ENCODE assay signal across 19 cellular contexts in the genomic region with DNA sequence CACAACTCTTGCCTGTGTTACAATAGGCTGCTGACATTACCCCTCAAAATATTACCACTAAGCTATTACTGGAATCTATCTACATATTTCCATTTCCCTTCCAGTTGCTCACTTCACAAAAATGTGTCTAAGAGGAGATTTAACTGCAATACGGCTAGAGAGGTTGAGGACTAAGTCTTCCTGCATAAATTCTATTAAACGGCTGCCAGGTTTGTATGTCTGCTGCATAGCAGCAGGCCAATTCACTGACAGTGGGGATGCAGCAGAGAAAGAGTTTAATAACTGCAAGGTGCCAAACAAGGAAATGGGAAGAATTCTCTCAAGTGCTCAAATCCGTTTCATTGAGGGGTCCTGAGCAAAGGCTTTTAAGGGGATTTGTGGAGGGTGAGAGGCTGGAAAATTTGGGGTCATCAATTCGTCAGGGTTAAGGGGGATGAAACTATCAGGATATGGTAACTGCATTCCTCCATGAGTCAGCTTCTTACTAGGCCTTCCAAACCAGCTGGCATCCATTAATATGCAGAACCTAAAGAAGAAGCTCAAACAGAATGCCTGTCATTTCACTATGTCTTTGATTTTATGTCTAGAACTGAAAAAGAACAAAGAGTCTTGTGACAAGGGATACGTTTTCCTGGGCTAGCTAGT.
DNase-seq lines count a peak whose midpoint lies in the region; ATAC-seq and TF ChIP-seq lines count a peak whose summit lies in the region.
"Had no signal": no experiment of that assay in that cellular context is flagged by ENCODE, and none has a peak within 500 bp of the region (broad histone marks: within the 10 kb centered on the region; RNA-seq: fewer than 3 reads in every experiment).

No MANE protein-coding gene starts in this region.

- no peak overlapping the region for H2AFZ ChIP-seq in fibroblast of lung (ENCODE audit: low read length)

- H3K36me3 ChIP-seq in fibroblast of lung (ENCODE audit: control insufficient read depth, insufficient read depth, low read length), result no peaks in the 10 kb centered on the region
- H3K36me3 ChIP-seq: esophagus muscularis mucosa, left lung, thyroid gland had no signal

- no peaks in the 10 kb centered on the region for H3K9me3 ChIP-seq in fibroblast of lung (ENCODE audit: control insufficient read depth, insufficient read depth, low read depth, low read length)
- H3K9me3 ChIP-seq: esophagus muscularis mucosa, thyroid gland had no signal

- H3K9ac ChIP-seq in fibroblast of lung (ENCODE audit: insufficient read depth, low read length), result no peak overlapping the region

- no peaks in the 10 kb centered on the region for H4K20me1 ChIP-seq in fibroblast of lung (ENCODE audit: control insufficient read depth, extremely low read depth, insufficient read depth, low read length)

- no peak for ATAC-seq in HG02938 (IDR thresholded peaks at IDR 0.05; ENCODE audit: unreplicated experiment)
- ATAC-seq: left lung had no signal

- no peak for TF ChIP-seq CTCF in fibroblast of lung (conservative IDR thresholded peaks at IDR 0.05 in 1 of 2, IDR thresholded peaks at IDR 0.05 in 1 of 2; ENCODE audit: low read depth in 1 of 2, low read length in 2 of 2)

- H3K27me3 ChIP-seq in fibroblast of lung (ENCODE audit: control insufficient read depth, insufficient read depth, low read length), result no peaks in the 10 kb centered on the region
- H3K27me3 ChIP-seq: esophagus muscularis mucosa, left lung, thyroid gland had no signal

- H3K79me2 ChIP-seq in fibroblast of lung (ENCODE audit: control insufficient read depth, insufficient read depth, low read length), result no peaks in the 10 kb centered on the region

- H3K27ac ChIP-seq in fibroblast of lung (ENCODE audit: insufficient read depth, low read length), result no peak overlapping the region
- H3K27ac ChIP-seq: esophagus muscularis mucosa, left lung, thyroid gland had no signal

- DNase-seq in ELR (ENCODE audit: low read depth), result peak; percentile 18
- peak; percentile 44 for DNase-seq in NCI-H226
- DNase-seq in fibroblast of lung (ENCODE audit: low read depth in 2 of 2), result peak; percentile 9 to 84
- peak; percentile 51 for DNase-seq in non-pigmented ciliary epithelial cell (ENCODE audit: low read depth)
- no peak for DNase-seq in NCI-H2029 treated with DMSO at 0.1 percent for 48 hours (lab: John Stamatoyannopoulos, UW)
- DNase-seq in activated T-cell treated with anti-CD3 and anti-CD28 coated beads for 4 hours, result no peak
- DNase-seq in GM19240 (ENCODE audit: insufficient read length, low spot score), result no peak
- DNase-seq: activated CD4-positive, CD25-positive, alpha-beta regulatory T cell treated with anti-CD3 and anti-CD28 coated beads, Interleukin-2, amount 50 U/mL, for 72 hours; activated naive CD4-positive, alpha-beta T cell treated with anti-CD3 and anti-CD28 coated beads for 36 hours; C1 segment of cervical spinal cord; DMS79; hypothalamus; left lung; NCI-H1436; NCI-H2227 treated with DMSO at 0.1 percent for 48 hours; SHP77 treated with DMSO at 0.1 percent for 48 hours; thyroid gland had no signal

- H3K4me3 ChIP-seq in fibroblast of lung (replicated peaks in 1 of 4; ENCODE audit: control extremely low read depth in 1 of 4, insufficient read depth in 1 of 4, low read depth in 3 of 4, low read length in 4 of 4), result no peak overlapping the region
- H3K4me3 ChIP-seq: esophagus muscularis mucosa, left lung, thyroid gland had no signal

- H3K4me2 ChIP-seq in fibroblast of lung (ENCODE audit: extremely low read depth, insufficient read depth, low read length), result no peak overlapping the region

- no peaks in the 10 kb centered on the region for H3K4me1 ChIP-seq in fibroblast of lung (ENCODE audit: control insufficient read depth, extremely low read depth, insufficient read depth, low read length)
- H3K4me1 ChIP-seq: esophagus muscularis mucosa, left lung, thyroid gland had no signal

Comparison
In these comparisons a context has a peak if more than half of its experiments do, and no peak if none do; other contexts are left out.
1. DNase-seq: peak in ELR (single experiment), NCI-H226 (single experiment), fibroblast of lung (2 of 2) and non-pigmented ciliary epithelial cell (single experiment); none in NCI-H2029 treated with DMSO at 0.1 percent for 48 hours (single experiment), activated T-cell treated with anti-CD3 and anti-CD28 coated beads for 4 hours (single experiment) and GM19240 (single experiment).